ENCODE assay signal across 11 cellular contexts in the genomic region with DNA sequence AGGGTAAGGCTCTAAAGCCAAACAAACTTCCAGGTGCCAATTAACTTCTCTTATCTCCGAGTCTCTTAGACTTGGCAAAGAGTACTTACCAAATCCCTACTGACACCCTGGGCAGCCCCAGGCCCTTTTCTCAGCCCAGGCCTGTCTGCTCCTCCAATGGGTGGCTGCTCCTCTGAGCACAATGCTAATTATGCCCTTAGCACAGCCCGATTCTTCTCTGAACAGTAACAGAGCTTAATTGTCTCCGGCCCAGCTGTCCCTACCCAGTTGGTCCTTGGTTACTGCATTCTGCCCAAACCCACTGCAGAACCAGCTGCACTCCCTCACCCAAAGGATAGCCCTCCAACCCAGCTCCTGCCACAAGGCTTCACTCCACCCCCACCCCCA.
DNase-seq lines count a peak whose midpoint lies in the region; ATAC-seq and TF ChIP-seq lines count a peak whose summit lies in the region.
"Had no signal": no experiment of that assay in that cellular context is flagged by ENCODE, and none has a peak within 500 bp of the region (broad histone marks: within the 10 kb centered on the region; RNA-seq: fewer than 3 reads in every experiment).

No MANE protein-coding gene starts in this region.

- WGBS in aorta, 2 donors, result 66 to 69% methylated on average over 3 of the region's 3 CpGs

- H3K27me3 ChIP-seq in cardiac muscle cell (no peaks in the 10 kb centered on the region), right atrium auricular region (no peaks in the 10 kb centered on the region), aorta (ENCODE audit: control insufficient read depth in 1 of 2, insufficient read depth in 2 of 2, low read length in 1 of 2) (no peaks in the 10 kb centered on the region), uterus (no peaks in the 10 kb centered on the region)

- H3K36me3 ChIP-seq in cardiac muscle cell (no peaks in the 10 kb centered on the region), right atrium auricular region (no peaks in the 10 kb centered on the region), aorta (ENCODE audit: control insufficient read depth in 1 of 2, insufficient read depth in 2 of 2, low read length in 1 of 2) (no peaks in the 10 kb centered on the region), uterus (no peaks in the 10 kb centered on the region)

- H3K4me3 ChIP-seq in cardiac muscle cell (no peak overlapping the region), right atrium auricular region (no peak overlapping the region), aorta (ENCODE audit: low read length in 2 of 2) (no peak overlapping the region), uterus (no peak overlapping the region)

- DNase-seq in cardiac muscle cell (ENCODE audit: low read depth in 1 of 2, low spot score in 1 of 2) (no peak), right atrium auricular region (ENCODE audit: low spot score) (no peak), midbrain (lab: John Stamatoyannopoulos, UW) (peak; percentile 83), aorta (peak; percentile 9 to 37), DMS53 (lab: John Stamatoyannopoulos, UW) (no peak), uterus (no peak)
- DNase-seq: MV-4-11; stimulated activated naive CD8-positive, alpha-beta T cell treated with anti-CD3 and anti-CD28 coated beads, Interleukin-15, Interleukin-2, amounts not matched to agents 100 U/mL and 50 U/mL, for 24 hours; T-helper 9 cell had no signal

- peak overlapping the region; percentile 87 for H3K27ac ChIP-seq in cardiac muscle cell
- H3K27ac ChIP-seq in right atrium auricular region, result no peak overlapping the region
- H3K27ac ChIP-seq in aorta (ENCODE audit: low read depth in 1 of 2, low read length in 2 of 2), result no peak overlapping the region
- no peak overlapping the region for H3K27ac ChIP-seq in uterus

- no peak for ATAC-seq in aorta (ENCODE audit: low FRiP score)
- no peak for ATAC-seq in HG02973 (IDR thresholded peaks at IDR 0.05; ENCODE audit: unreplicated experiment)
- ATAC-seq: stimulated activated naive CD8-positive, alpha-beta T cell treated with anti-CD3 and anti-CD28 coated beads, Interleukin-15, Interleukin-2, amounts not matched to agents 100 U/mL and 50 U/mL, for 24 hours had no signal

- H3K4me3 Mint-ChIP-seq in brain, result no peak overlapping the region

- no peak for TF ChIP-seq CTCF in cardiac muscle cell (IDR thresholded peaks at IDR 0.05; ENCODE audit: low read depth, low read length)
- no peak for TF ChIP-seq CTCF in right atrium auricular region (IDR thresholded peaks at IDR 0.05)
- TF ChIP-seq CTCF in brain (conservative IDR thresholded peaks at IDR 0.05), result no peak
- no peak for TF ChIP-seq CTCF in uterus (IDR thresholded peaks at IDR 0.05)

- peaks cover 48% of the 10 kb centered on the region for H3K4me1 ChIP-seq in cardiac muscle cell (ENCODE audit: low read depth)
- H3K4me1 ChIP-seq in right atrium auricular region, result peaks cover 0 to 73% of the 10 kb centered on the region in 2 donors
- H3K4me1 ChIP-seq in aorta (ENCODE audit: control insufficient read depth in 1 of 2, insufficient read depth in 2 of 2, low read length in 2 of 2), result no peaks in the 10 kb centered on the region
- no peaks in the 10 kb centered on the region for H3K4me1 ChIP-seq in uterus

- intact Hi-C loops in aorta (cut with DNase I), result no loop called here
- intact Hi-C loops in uterus (cut with DNase I; ENCODE audit: low total_unique reads), result no loop called here

- H3K27me3 Mint-ChIP-seq in brain, result no peaks in the 10 kb centered on the region

- peaks cover 9% of the 10 kb centered on the region for H3K36me3 Mint-ChIP-seq in brain

- H3K9me3 ChIP-seq in cardiac muscle cell (ENCODE audit: low read depth) (no peaks in the 10 kb centered on the region), right atrium auricular region (no peaks in the 10 kb centered on the region), aorta (ENCODE audit: control insufficient read depth, low read length) (no peaks in the 10 kb centered on the region), uterus (no peaks in the 10 kb centered on the region)

- H3K9me3 Mint-ChIP-seq in brain, result no peaks in the 10 kb centered on the region

- peak overlapping the region; percentile 24 to 94 (median 79) for H3K27ac Mint-ChIP-seq in brain

- peaks cover 72% of the 10 kb centered on the region for H3K4me1 Mint-ChIP-seq in brain

- TF ChIP-seq POLR2A in uterus (IDR thresholded peaks at IDR 0.05), result no peak

Comparison
In these comparisons a context has a peak if more than half of its experiments do, and no peak if none do; other contexts are left out.
1. DNase-seq: peak in midbrain (single experiment) and aorta (2 of 2); none in cardiac muscle cell (0 of 2), right atrium auricular region (single experiment), DMS53 (single experiment) and uterus (0 of 2).